ENCODE assay signal across 12 cellular contexts in genomic region chr1:178371236-178371635, GRCh38.
A peak's percentile ranks its signal among the peaks of the same experiment; 100 is the strongest.
DNase-seq lines count a peak whose midpoint lies in the region; ATAC-seq and TF ChIP-seq lines count a peak whose summit lies in the region.
"Had no signal": no experiment of that assay in that cellular context is flagged by ENCODE, and none has a peak within 500 bp of the region (broad histone marks: within the 10 kb centered on the region; RNA-seq: fewer than 3 reads in every experiment).

No MANE protein-coding gene starts in this region.

- H3K4me1 ChIP-seq in adrenal gland (replicated peaks in 1 of 2): peaks cover 0 to 12% of the 10 kb centered on the region in 2 donors
- H3K4me1 ChIP-seq: pancreas had no signal

- H3K4me1 Mint-ChIP-seq in stimulated activated memory B cell treated with anti-CD40 and anti-IgM and Interleukin-4, amounts not matched to agents 10 μg/mL and 1 μg/mL and 100 μg/mL, for 72 hours: peaks cover 6% of the 10 kb centered on the region
- H3K4me1 Mint-ChIP-seq: stimulated activated effector memory CD8-positive, alpha-beta T cell treated with anti-CD3 and anti-CD28 coated beads, Interleukin-12 subunit alpha, Interleukin-12 subunit beta, amount 100 ng/mL, for 72 hours had no signal

- no peaks in the 10 kb centered on the region for H3K9me3 ChIP-seq in adrenal gland (replicated peaks in 1 of 3)
- H3K9me3 ChIP-seq: pancreas had no signal

- peaks cover 8% of the 10 kb centered on the region for H3K27me3 Mint-ChIP-seq in stimulated activated memory B cell treated with anti-CD40 and anti-IgM and Interleukin-4, amounts not matched to agents 10 μg/mL and 1 μg/mL and 100 μg/mL, for 72 hours

- intact Hi-C loops in adrenal gland (cut with DNase I): no loop called here

- no peak overlapping the region for H3K27ac Mint-ChIP-seq in stimulated activated memory B cell treated with anti-CD40 and anti-IgM and Interleukin-4, amounts not matched to agents 10 μg/mL and 1 μg/mL and 100 μg/mL, for 72 hours
- H3K27ac Mint-ChIP-seq: stimulated activated effector memory CD8-positive, alpha-beta T cell treated with anti-CD3 and anti-CD28 coated beads, Interleukin-12 subunit alpha, Interleukin-12 subunit beta, amount 100 ng/mL, for 72 hours had no signal

- peak overlapping the region in 2 of 4 donors; percentile 39 to 58 for H3K4me3 ChIP-seq in adrenal gland

- ATAC-seq in stimulated activated memory B cell treated with anti-CD40 and anti-IgM and Interleukin-4, amounts not matched to agents 10 μg/mL and 1 μg/mL and 100 μg/mL, for 72 hours: no peak
- ATAC-seq in HG02938 (IDR thresholded peaks at IDR 0.05; ENCODE audit: unreplicated experiment): no peak
- ATAC-seq: stimulated activated effector memory CD8-positive, alpha-beta T cell treated with anti-CD3 and anti-CD28 coated beads, Interleukin-12 subunit alpha, Interleukin-12 subunit beta, amount 100 ng/mL, for 72 hours had no signal

- no peak for TF ChIP-seq POLR2A in adrenal gland (IDR thresholded peaks at IDR 0.05)

- H3K36me3 Mint-ChIP-seq in stimulated activated memory B cell treated with anti-CD40 and anti-IgM and Interleukin-4, amounts not matched to agents 10 μg/mL and 1 μg/mL and 100 μg/mL, for 72 hours: no peaks in the 10 kb centered on the region
- H3K36me3 Mint-ChIP-seq: stimulated activated effector memory CD8-positive, alpha-beta T cell treated with anti-CD3 and anti-CD28 coated beads, Interleukin-12 subunit alpha, Interleukin-12 subunit beta, amount 100 ng/mL, for 72 hours had no signal

- H3K27ac ChIP-seq in adrenal gland: no peak overlapping the region

- no peak overlapping the region for H3K4me3 Mint-ChIP-seq in stimulated activated memory B cell treated with anti-CD40 and anti-IgM and Interleukin-4, amounts not matched to agents 10 μg/mL and 1 μg/mL and 100 μg/mL, for 72 hours
- H3K4me3 Mint-ChIP-seq: stimulated activated effector memory CD8-positive, alpha-beta T cell treated with anti-CD3 and anti-CD28 coated beads, Interleukin-12 subunit alpha, Interleukin-12 subunit beta, amount 100 ng/mL, for 72 hours had no signal

- DNase-seq in EL (peak; percentile 26), adrenal gland (peak in 5 of 7 donors; percentile 11 to 32 (median 26)), glomerular visceral epithelial cell (ENCODE audit: extremely low spot score) (peak; percentile 12), renal cortical epithelial cell (ENCODE audit: low read depth) (peak; percentile 18), NCI-H187 treated with DMSO at 0.1 percent for 48 hours (lab: John Stamatoyannopoulos, UW) (no peak)
- DNase-seq in stimulated activated CD4-positive, alpha-beta T cell treated with anti-CD3 and anti-CD28 coated beads, Interleukin-2, amount 100 ng/mL, for 24 hours: no peak
- DNase-seq: activated T-cell treated with anti-CD3 and anti-CD28 coated beads, Interleukin-2, amount 50 U/mL, for 1 hour; DMS53; pancreas had no signal

- no peaks in the 10 kb centered on the region for H3K9me3 Mint-ChIP-seq in stimulated activated memory B cell treated with anti-CD40 and anti-IgM and Interleukin-4, amounts not matched to agents 10 μg/mL and 1 μg/mL and 100 μg/mL, for 72 hours
- H3K9me3 Mint-ChIP-seq: stimulated activated effector memory CD8-positive, alpha-beta T cell treated with anti-CD3 and anti-CD28 coated beads, Interleukin-12 subunit alpha, Interleukin-12 subunit beta, amount 100 ng/mL, for 72 hours had no signal

- WGBS in adrenal gland, 4 donors: 1 to 3% (median 2%) methylated on average over 6 of the region's 6 CpGs

- TF ChIP-seq CTCF in adrenal gland (IDR thresholded peaks at IDR 0.05): no peak

- no peaks in the 10 kb centered on the region for H3K36me3 ChIP-seq in adrenal gland (replicated peaks in 1 of 2)
- H3K36me3 ChIP-seq: pancreas had no signal

- no peaks in the 10 kb centered on the region for H3K27me3 ChIP-seq in adrenal gland
- H3K27me3 ChIP-seq: pancreas had no signal

Comparison
In these comparisons a context has a peak if more than half of its experiments do, and no peak if none do; other contexts are left out.
1. DNase-seq: peak in EL (single experiment), adrenal gland (5 of 7), glomerular visceral epithelial cell (single experiment) and renal cortical epithelial cell (single experiment); none in stimulated activated CD4-positive, alpha-beta T cell treated with anti-CD3 and anti-CD28 coated beads, Interleukin-2, amount 100 ng/mL, for 24 hours (0 of 2) and NCI-H187 treated with DMSO at 0.1 percent for 48 hours (single experiment).